In genomic region chr17:17126131-17127110, GRCh38 we compare ENCODE assay signal across 12 cellular contexts.
DNase-seq lines count a peak whose midpoint lies in the region; ATAC-seq and TF ChIP-seq lines count a peak whose summit lies in the region.
"Had no signal": no experiment of that assay in that cellular context is flagged by ENCODE, and none has a peak within 500 bp of the region (broad histone marks: within the 10 kb centered on the region; RNA-seq: fewer than 3 reads in every experiment).

No MANE protein-coding gene starts in this region.

- TF ChIP-seq CTCF in fibroblast of lung (conservative IDR thresholded peaks at IDR 0.05 in 1 of 2, IDR thresholded peaks at IDR 0.05 in 1 of 2; ENCODE audit: low read depth in 1 of 2, low read length in 2 of 2), result no peak
- TF ChIP-seq CTCF in gastrocnemius medialis (IDR thresholded peaks at IDR 0.05 in 4 of 5, conservative IDR thresholded peaks at IDR 0.05 in 1 of 5), result no peak

- no peak for TF ChIP-seq POLR2A in gastrocnemius medialis (IDR thresholded peaks at IDR 0.05)

- H3K36me3 ChIP-seq in fibroblast of lung (ENCODE audit: control insufficient read depth, insufficient read depth, low read length) (peaks cover 18% of the 10 kb centered on the region), gastrocnemius medialis (peaks cover 0 to 8% of the 10 kb centered on the region in 2 donors)

- ATAC-seq in gastrocnemius medialis, result no peak
- ATAC-seq in GM21381 (IDR thresholded peaks at IDR 0.05; ENCODE audit: unreplicated experiment), result no peak

- no peaks in the 10 kb centered on the region for H3K27me3 ChIP-seq in fibroblast of lung (ENCODE audit: control insufficient read depth, insufficient read depth, low read length)
- no peaks in the 10 kb centered on the region for H3K27me3 ChIP-seq in gastrocnemius medialis

- no peak overlapping the region for H3K9ac ChIP-seq in fibroblast of lung (ENCODE audit: insufficient read depth, low read length)
- H3K9ac ChIP-seq: KMS-11, parathyroid adenoma had no signal

- DNase-seq in DMS 273 (lab: John Stamatoyannopoulos, UW; ENCODE audit: unreplicated experiment), result peak; percentile 27
- DNase-seq in DMS 273 treated with DMSO at 0.1 percent for 48 hours (lab: John Stamatoyannopoulos, UW), result no peak
- peak; percentile 50 for DNase-seq in NCI-H1694 (lab: John Stamatoyannopoulos, UW)
- DNase-seq in fibroblast of lung (ENCODE audit: low read depth in 2 of 2), result no peak
- DNase-seq in gastrocnemius medialis, result no peak
- DNase-seq in activated effector memory CD4-positive, alpha-beta T cell treated with anti-CD3 and anti-CD28 coated beads, Interleukin-2, amount 50 U/mL, for 16 hours, result no peak
- DNase-seq in D341Med (ENCODE audit: low spot score), result no peak
- DNase-seq: NCI-H526 treated with DMSO at 0.1 percent for 48 hours had no signal

- no peaks in the 10 kb centered on the region for H3K9me3 ChIP-seq in fibroblast of lung (ENCODE audit: control insufficient read depth, insufficient read depth, low read depth, low read length)
- H3K9me3 ChIP-seq in gastrocnemius medialis, result no peaks in the 10 kb centered on the region

- in situ Hi-C loops in gastrocnemius medialis (cut with MboI; ENCODE audit: low sequenced_read_pairs in 4 of 4), result loop anchor here in 2 of 4 donors (25.0 kb wide), 2 partner anchors 89 to 114 kb away; partner anchors contain the start of gene MPRIP (in 1 of the 2)

- H2AFZ ChIP-seq in fibroblast of lung (ENCODE audit: low read length), result no peak overlapping the region
- H2AFZ ChIP-seq: parathyroid adenoma had no signal

- H3K27ac ChIP-seq in fibroblast of lung (ENCODE audit: insufficient read depth, low read length) (peak overlapping the region; percentile 50), gastrocnemius medialis (peak overlapping the region; percentile 24 to 44 (median 37))
- H3K27ac ChIP-seq: 22Rv1, KMS-11, parathyroid adenoma had no signal

- no peak overlapping the region for H3K4me2 ChIP-seq in fibroblast of lung (ENCODE audit: extremely low read depth, insufficient read depth, low read length)
- H3K4me2 ChIP-seq: KMS-11 had no signal

- no peaks in the 10 kb centered on the region for H4K20me1 ChIP-seq in fibroblast of lung (ENCODE audit: control insufficient read depth, extremely low read depth, insufficient read depth, low read length)

- H3K4me1 ChIP-seq in fibroblast of lung (ENCODE audit: control insufficient read depth, extremely low read depth, insufficient read depth, low read length), result peaks cover 2% of the 10 kb centered on the region
- peaks cover 52 to 60% of the 10 kb centered on the region in 2 donors for H3K4me1 ChIP-seq in gastrocnemius medialis
- H3K4me1 ChIP-seq: parathyroid adenoma had no signal

- H3K4me3 ChIP-seq in fibroblast of lung (replicated peaks in 1 of 4; ENCODE audit: control extremely low read depth in 1 of 4, insufficient read depth in 1 of 4, low read depth in 3 of 4, low read length in 4 of 4) (no peak overlapping the region), gastrocnemius medialis (no peak overlapping the region)

- H3K79me2 ChIP-seq in fibroblast of lung (ENCODE audit: control insufficient read depth, insufficient read depth, low read length), result peaks cover 41% of the 10 kb centered on the region

- intact Hi-C loops in gastrocnemius medialis (cut with DNase I; ENCODE audit: low total_unique reads), result loop anchor here (10.0 kb wide), 1 partner anchor 122 kb away; no protein-coding TSS in a partner anchor

Comparison
In these comparisons a context has a peak if more than half of its experiments do, and no peak if none do; other contexts are left out.
1. DNase-seq: peak in DMS 273 (single experiment) and NCI-H1694 (single experiment); none in DMS 273 treated with DMSO at 0.1 percent for 48 hours (single experiment), fibroblast of lung (0 of 2), gastrocnemius medialis (0 of 2), activated effector memory CD4-positive, alpha-beta T cell treated with anti-CD3 and anti-CD28 coated beads, Interleukin-2, amount 50 U/mL, for 16 hours (single experiment) and D341Med (single experiment).